Comparison of ENCODE assay signal across 1 cellular context in the genomic region with DNA sequence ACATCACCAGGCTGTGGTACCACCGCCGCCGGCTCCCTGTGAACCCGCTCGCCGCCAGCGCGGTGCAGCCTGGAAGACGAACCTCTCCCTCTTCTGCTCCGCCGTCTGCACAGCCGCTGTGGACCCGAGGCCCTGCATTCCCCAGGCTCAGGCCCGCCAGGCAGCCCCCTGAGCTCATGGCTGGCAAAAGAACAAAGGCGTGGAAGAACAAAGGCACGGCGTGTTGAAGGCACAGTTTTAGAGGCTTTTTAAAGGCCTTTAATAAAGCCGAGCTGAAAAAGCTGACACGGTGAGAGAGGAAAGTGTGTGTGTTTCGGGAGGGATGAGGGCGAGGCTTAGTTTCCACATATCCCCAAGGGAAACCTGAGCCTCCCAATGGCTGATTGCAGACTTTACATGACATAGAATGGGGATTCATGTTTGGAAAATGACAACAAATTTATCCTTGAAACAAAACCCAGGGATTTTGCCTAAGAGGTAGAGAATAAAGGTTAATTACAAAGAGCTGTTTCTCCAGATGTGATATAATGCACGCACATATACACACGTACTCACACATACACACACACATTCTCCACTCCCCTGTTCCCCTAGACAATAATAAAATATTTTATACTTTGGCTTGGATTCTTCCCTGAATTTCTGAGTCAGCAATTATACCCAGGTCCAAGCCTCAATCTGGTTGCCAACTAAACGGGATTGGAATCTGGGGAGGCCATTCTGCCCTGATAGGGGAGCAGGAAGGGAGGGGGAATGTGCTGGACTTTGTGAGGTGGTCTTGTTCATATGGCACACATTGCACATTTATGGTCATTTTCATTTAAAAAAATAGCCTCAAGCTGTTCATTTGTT.
TF ChIP-seq lines count a peak whose summit lies in the region.

No MANE protein-coding gene starts in this region.

TF ChIP-seq in endothelial cell of umbilical vein, 7 proteins besides CTCF, POLR2A, EP300 and RAD21:
- TF ChIP-seq MYC (IDR thresholded peaks at IDR 0.05; ENCODE audit: low read depth, low read length) (no peak), POLR2AphosphoS5 (IDR thresholded peaks at IDR 0.05; ENCODE audit: insufficient read depth, low read depth, low read length) (no peak), EZH2 (IDR thresholded peaks at IDR 0.05; ENCODE audit: borderline replicate concordance, low read depth, low read length, severe bottlenecking) (no peak), GATA2 (IDR thresholded peaks at IDR 0.05; ENCODE audit: insufficient read depth, insufficient read length, low read depth, low read length) (no peak), JUN (IDR thresholded peaks at IDR 0.05; ENCODE audit: borderline replicate concordance, insufficient read depth, insufficient read length, low read depth) (no peak), FOS (IDR thresholded peaks at IDR 0.05; ENCODE audit: borderline replicate concordance, insufficient read depth, low read length) (no peak)
- TF ChIP-seq, protein P1, sequence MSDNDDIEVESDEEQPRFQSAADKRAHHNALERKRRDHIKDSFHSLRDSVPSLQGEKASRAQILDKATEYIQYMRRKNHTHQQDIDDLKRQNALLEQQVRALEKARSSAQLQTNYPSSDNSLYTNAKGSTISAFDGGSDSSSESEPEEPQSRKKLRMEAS (IDR thresholded peaks at IDR 0.05; ENCODE audit: insufficient read depth, insufficient read length), result no peak
